In genomic region chr1:27397749-27398148, GRCh38 we compare ENCODE assay signal across 24 cellular contexts. TPM values are rescaled to one million over a fixed set of nuclear protein-coding genes. Genes with fewer than 3 reads are reported as not detected.
"Had no signal": no experiment of that assay in that cellular context is flagged by ENCODE, and none has a peak within 500 bp of the region (broad histone marks: within the 10 kb centered on the region; RNA-seq: fewer than 3 reads in every experiment).

No MANE protein-coding gene starts in this region.

- H3K36me3 ChIP-seq: suprapubic skin, vagina had no signal

- H3K27ac ChIP-seq: body of pancreas, dorsolateral prefrontal cortex, suprapubic skin, vagina had no signal

- H3K27ac Mint-ChIP-seq: activated CD8-positive, alpha-beta T cell treated with anti-CD3 and anti-CD28 coated beads for 36 hours; activated naive CD4-positive, alpha-beta T cell treated with anti-CD3 and anti-CD28 coated beads for 36 hours; activated T-cell treated with anti-CD3 and anti-CD28 coated beads, Interleukin-2, amount 50 U/mL, for 24 hours; natural killer cell had no signal

- H3K27me3 Mint-ChIP-seq: activated CD8-positive, alpha-beta T cell treated with anti-CD3 and anti-CD28 coated beads for 36 hours; activated T-cell treated with anti-CD3 and anti-CD28 coated beads, Interleukin-2, amount 50 U/mL, for 24 hours; stimulated activated naive CD8-positive, alpha-beta T cell treated with anti-CD3 and anti-CD28 coated beads, Interleukin-15, amount 100 ng/mL, for 72 hours had no signal

- ATAC-seq: activated CD8-positive, alpha-beta T cell treated with anti-CD3 and anti-CD28 coated beads for 36 hours; body of pancreas; left ventricle myocardium superior; natural killer cell; stimulated activated naive CD8-positive, alpha-beta T cell treated with anti-CD3 and anti-CD28 coated beads, Interleukin-15, amount 100 ng/mL, for 72 hours had no signal

- H3K4me3 ChIP-seq: body of pancreas, dorsolateral prefrontal cortex, suprapubic skin, vagina had no signal

- H3K4me3 Mint-ChIP-seq: activated CD8-positive, alpha-beta T cell treated with anti-CD3 and anti-CD28 coated beads for 36 hours; activated naive CD4-positive, alpha-beta T cell treated with anti-CD3 and anti-CD28 coated beads for 36 hours; activated T-cell treated with anti-CD3 and anti-CD28 coated beads, Interleukin-2, amount 50 U/mL, for 24 hours; natural killer cell; stimulated activated naive CD8-positive, alpha-beta T cell treated with anti-CD3 and anti-CD28 coated beads, Interleukin-15, amount 100 ng/mL, for 72 hours had no signal

- H3K9me3 Mint-ChIP-seq: activated CD8-positive, alpha-beta T cell treated with anti-CD3 and anti-CD28 coated beads for 36 hours; activated naive CD4-positive, alpha-beta T cell treated with anti-CD3 and anti-CD28 coated beads for 36 hours; activated T-cell treated with anti-CD3 and anti-CD28 coated beads, Interleukin-2, amount 50 U/mL, for 24 hours; natural killer cell; stimulated activated naive CD8-positive, alpha-beta T cell treated with anti-CD3 and anti-CD28 coated beads, Interleukin-15, amount 100 ng/mL, for 72 hours had no signal

- H3K36me3 Mint-ChIP-seq: natural killer cell had no signal

- H3K27me3 ChIP-seq: body of pancreas, dorsolateral prefrontal cortex, suprapubic skin, vagina had no signal

- DNase-seq: activated CD4-positive, alpha-beta T cell treated with anti-CD3 and anti-CD28 coated beads for 48 hours; activated CD8-positive, alpha-beta T cell treated with anti-CD3 and anti-CD28 coated beads for 36 hours; activated naive CD4-positive, alpha-beta T cell treated with anti-CD3 and anti-CD28 coated beads for 36 hours; activated T-cell treated with anti-CD3 and anti-CD28 coated beads, Interleukin-2, amount 50 U/mL, for 24 hours; body of pancreas; dorsolateral prefrontal cortex; foreskin melanocyte; glutamatergic neuron; hypothalamus; kidney; left ventricle myocardium superior; natural killer cell; nucleus accumbens; stimulated activated CD4-positive, alpha-beta T cell treated with anti-CD3 and anti-CD28 coated beads, Interleukin-2, amount 100 ng/mL, for 24 hours; stimulated activated naive CD8-positive, alpha-beta T cell treated with anti-CD3 and anti-CD28 coated beads, Interleukin-15, amount 100 ng/mL, for 72 hours; SW 1271; T-helper 2 cell; trophoblast cell had no signal

RNA-seq across cellular contexts. Expression of gene GPR3, which starts 5.3 kb away (rescaled TPM):
- total RNA-seq: body of pancreas had no signal

RNA-seq across cellular contexts. Expression of gene CD164L2, which starts 14.6 kb away (rescaled TPM):
- total RNA-seq: activated CD8-positive, alpha-beta T cell treated with anti-CD3 and anti-CD28 coated beads for 36 hours; activated naive CD4-positive, alpha-beta T cell treated with anti-CD3 and anti-CD28 coated beads for 36 hours; cardiac septum; epithelial cell of proximal tubule; fibroblast of lung; left ventricle myocardium superior; mesenteric fat pad had no signal
- polyA plus RNA-seq: fibroblast of lung had no signal

RNA-seq across cellular contexts. Expression of gene FCN3, which starts 23.1 kb away (rescaled TPM):
- total RNA-seq: activated CD8-positive, alpha-beta T cell treated with anti-CD3 and anti-CD28 coated beads for 36 hours; activated naive CD4-positive, alpha-beta T cell treated with anti-CD3 and anti-CD28 coated beads for 36 hours; epithelial cell of proximal tubule; fibroblast of lung; natural killer cell had no signal
- polyA plus RNA-seq: fibroblast of lung had no signal
